In the genomic region with DNA sequence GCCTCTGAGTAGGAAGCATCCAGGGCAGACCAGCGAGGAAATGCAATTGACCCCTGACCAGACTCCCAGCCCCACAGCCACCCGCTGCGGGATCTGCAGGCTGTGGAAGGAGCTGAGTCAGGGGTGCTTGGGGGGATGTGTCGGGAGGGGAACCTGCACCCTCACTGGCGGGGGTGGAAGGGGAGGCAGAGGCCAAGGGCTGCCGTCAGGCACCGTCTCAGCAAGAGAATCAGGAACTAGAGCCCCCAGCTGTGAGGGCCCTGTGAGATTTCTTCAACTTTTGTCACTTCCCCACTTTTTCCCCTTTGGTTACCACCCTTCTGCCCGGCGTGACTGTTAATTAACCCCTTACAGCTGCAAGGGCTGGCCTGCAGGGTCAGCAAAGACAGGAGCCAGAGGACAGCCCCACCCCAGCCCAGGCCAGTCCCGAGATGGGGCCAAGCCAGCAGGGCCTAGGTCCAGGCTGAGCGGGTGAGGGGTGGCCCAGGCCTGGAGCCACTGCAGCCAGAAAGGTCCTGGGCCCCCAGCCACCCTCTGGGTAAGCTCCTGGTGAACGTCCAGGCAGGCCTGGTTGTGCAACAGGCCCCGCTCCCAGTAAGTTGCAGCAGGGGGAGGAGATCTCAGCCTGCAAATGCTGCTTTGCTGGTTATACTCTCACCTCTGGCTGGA, we compare ENCODE assay signal across 10 cellular contexts.
DNase-seq lines count a peak whose midpoint lies in the region; ATAC-seq and TF ChIP-seq lines count a peak whose summit lies in the region.
"Had no signal": no experiment of that assay in that cellular context is flagged by ENCODE, and none has a peak within 500 bp of the region (broad histone marks: within the 10 kb centered on the region; RNA-seq: fewer than 3 reads in every experiment).

No MANE protein-coding gene starts in this region.

- intact Hi-C loops in esophagus muscularis mucosa (cut with DNase I) (no loop called here), upper lobe of right lung (cut with DNase I) (no loop called here), PC-3 (cut with micrococcal nuclease) (no loop called here)

- TF ChIP-seq CTCF in SK-N-SH (IDR thresholded peaks at IDR 0.05) (no peak), esophagus muscularis mucosa (IDR thresholded peaks at IDR 0.05) (no peak), mesothelial cell of epicardium (IDR thresholded peaks at IDR 0.05; ENCODE audit: unreplicated experiment) (no peak), upper lobe of right lung (IDR thresholded peaks at IDR 0.05) (peak; percentile 6), PC-3 (conservative IDR thresholded peaks at IDR 0.05; ENCODE audit: low read depth, low read length) (no peak)

- POLR2A ChIA-PET in SK-N-SH (lab: Yijun Ruan, JAX) (interaction anchor here (2.6 to 11.0 kb wide), 2 partner anchors 145 to 147 kb away, joined by 11 to 154 read pairs; a partner anchor contains a TSS), PC-3 (lab: Charles Lee; ENCODE audit: unreplicated experiment) (no interaction called here)

- no peaks in the 10 kb centered on the region for H3K9me2 ChIP-seq in SK-N-SH
- no peaks in the 10 kb centered on the region for H3K9me2 ChIP-seq in PC-3 (replicated peaks; ENCODE audit: low read length)

- TF ChIP-seq EP300 in SK-N-SH (IDR thresholded peaks at IDR 0.05; ENCODE audit: borderline replicate concordance in 1 of 2, low read depth in 1 of 2, low read length in 1 of 2) (peak in 1 of 2 experiments; percentile 65; a peak in 1 of 4 replicates), esophagus muscularis mucosa (IDR thresholded peaks at IDR 0.05) (no peak)

- no peaks in the 10 kb centered on the region for H4K20me1 ChIP-seq in SK-N-SH (ENCODE audit: insufficient read depth)
- H4K20me1 ChIP-seq in PC-3 (ENCODE audit: low read length): no peaks in the 10 kb centered on the region

- H3K9ac ChIP-seq in SK-N-SH: no peak overlapping the region
- no peak overlapping the region for H3K9ac ChIP-seq in PC-3 (ENCODE audit: low read length)

- no peak; the same call in 2 of the 3 replicates for ATAC-seq in SK-N-SH treated with all-trans-retinoic acid at 6 μM for 48 hours
- peak; percentile 90 for ATAC-seq in upper lobe of right lung
- no peak for ATAC-seq in PC-3

- H3K27ac Mint-ChIP-seq in mesothelial cell of epicardium: peak overlapping the region; percentile 85

- no peak for TF ChIP-seq POLR2A in esophagus muscularis mucosa (IDR thresholded peaks at IDR 0.05; ENCODE audit: low read depth)

- H3K79me2 ChIP-seq in SK-N-SH (ENCODE audit: insufficient read depth) (no peaks in the 10 kb centered on the region), PC-3 (ENCODE audit: low read length) (no peaks in the 10 kb centered on the region)

- H3K9me3 ChIP-seq in SK-N-SH (no peaks in the 10 kb centered on the region), esophagus muscularis mucosa (peaks cover 0 to 16% (median 9%) of the 10 kb centered on the region in 4 donors), upper lobe of right lung (peaks cover 11% of the 10 kb centered on the region), PC-3 (ENCODE audit: low read length) (0 out of 2 replicates have a peak, but pooled peaks cover 9% of the 10 kb centered on the region)

- H3K27me3 ChIP-seq in SK-N-SH (ENCODE audit: insufficient read depth): no peaks in the 10 kb centered on the region
- no peaks in the 10 kb centered on the region for H3K27me3 ChIP-seq in esophagus muscularis mucosa
- H3K27me3 ChIP-seq in upper lobe of right lung: no peaks in the 10 kb centered on the region
- H3K27me3 ChIP-seq in PC-3 (ENCODE audit: low read length): no peaks in the 10 kb centered on the region

- CTCF ChIA-PET in SK-N-SH (lab: Yijun Ruan, JAX) (interaction anchor here (0.7 to 3.2 kb wide), 4 partner anchors 9 to 1437 kb away, joined by 3 to 12 read pairs (median 4); no protein-coding TSS in a partner anchor), PC-3 (lab: Charles Lee) (no interaction called here)

- DNase-seq in SK-N-SH: peak; percentile 74
- no peak for DNase-seq in esophagus muscularis mucosa (ENCODE audit: extremely low spot score)
- no peak for DNase-seq in mesothelial cell of epicardium (ENCODE audit: low spot score in 2 of 2, unreplicated experiment in 2 of 2)
- DNase-seq in upper lobe of right lung: peak; percentile 89
- no peak for DNase-seq in T-helper 9 cell
- DNase-seq in PC-3: no peak
- no peak for DNase-seq in activated CD8-positive, alpha-beta memory T cell treated with anti-CD3 and anti-CD28 coated beads, Interleukin-2, amount 50 U/mL, for 4 hours
- DNase-seq: NCI-H1694 had no signal

- H3K27me3 Mint-ChIP-seq in mesothelial cell of epicardium (ENCODE audit: low read depth): no peaks in the 10 kb centered on the region

- H3K36me3 ChIP-seq in SK-N-SH (replicated peaks in 1 of 2; ENCODE audit: control insufficient read depth in 1 of 2, insufficient read depth in 2 of 2, low read length in 1 of 2): no peaks in the 10 kb centered on the region
- no peaks in the 10 kb centered on the region for H3K36me3 ChIP-seq in esophagus muscularis mucosa
- no peaks in the 10 kb centered on the region for H3K36me3 ChIP-seq in upper lobe of right lung
- H3K36me3 ChIP-seq in PC-3 (ENCODE audit: low read depth, low read length): no peaks in the 10 kb centered on the region

- H3K27ac ChIP-seq in SK-N-SH (ENCODE audit: low read depth in 2 of 2, low read length in 1 of 2) (peak overlapping the region in 1 of 2 experiments; percentile 86; a peak in 1 of 4 replicates), esophagus muscularis mucosa (replicated peaks in 1 of 4) (peak overlapping the region; percentile 43 to 60 (median 48)), upper lobe of right lung (peak overlapping the region; percentile 65), PC-3 (ENCODE audit: low read length) (no peak overlapping the region)
- H3K27ac ChIP-seq: 22Rv1 had no signal

- BruUV-seq in PC-3 (replicated peaks; lab: Mats Ljungman, UMichigan): no TSS peak

- H3K4me1 ChIP-seq in SK-N-SH (ENCODE audit: control insufficient read depth in 1 of 2, insufficient read depth in 2 of 2, low read depth in 1 of 2, low read length in 1 of 2): peaks cover 4 to 57% of the 10 kb centered on the region in 2 experiments; a peak in 3 of 4 replicates
- peaks cover 19 to 46% (median 42%) of the 10 kb centered on the region in 4 donors for H3K4me1 ChIP-seq in esophagus muscularis mucosa
- H3K4me1 ChIP-seq in upper lobe of right lung: peaks cover 37% of the 10 kb centered on the region
- H3K4me1 ChIP-seq in PC-3 (ENCODE audit: insufficient read depth, low read length): peaks cover 27% of the 10 kb centered on the region

- 88% methylated on average over 13 of the region's 13 CpGs for WGBS in SK-N-SH (ENCODE audit: low lambda C conversion rate)
- 67% methylated on average over 9 of the region's 13 CpGs for WGBS in esophagus muscularis mucosa

- H3K36me3 Mint-ChIP-seq in mesothelial cell of epicardium: peaks cover 5% of the 10 kb centered on the region

- H3K4me3 ChIP-seq in SK-N-SH (ENCODE audit: low read depth in 2 of 2, low read length in 1 of 2) (no peak overlapping the region), esophagus muscularis mucosa (no peak overlapping the region), upper lobe of right lung (no peak overlapping the region), PC-3 (ENCODE audit: low read length) (no peak overlapping the region)

- peaks cover 15% of the 10 kb centered on the region for H3K9me3 Mint-ChIP-seq in mesothelial cell of epicardium

- H3K4me2 ChIP-seq in SK-N-SH (no peak overlapping the region), PC-3 (ENCODE audit: low read length) (no peak overlapping the region)

- H3F3A ChIP-seq in SK-N-SH (replicated peaks; ENCODE audit: insufficient read depth) (no peaks in the 10 kb centered on the region), PC-3 (ENCODE audit: low read length, unreplicated experiment) (no peaks in the 10 kb centered on the region)

- H2AFZ ChIP-seq in SK-N-SH (ENCODE audit: low read depth) (no peak overlapping the region), PC-3 (ENCODE audit: low read length) (no peak overlapping the region)

- 0 out of 2 replicates have a peak, but pooled peaks have one; percentile 17 for TF ChIP-seq RAD21 in SK-N-SH (IDR thresholded peaks at IDR 0.05; ENCODE audit: low read length)

- H3K4me1 Mint-ChIP-seq in mesothelial cell of epicardium: peaks cover 51% of the 10 kb centered on the region

- no peak overlapping the region for H3K4me3 Mint-ChIP-seq in mesothelial cell of epicardium

TF ChIP-seq in SK-N-SH, 30 proteins besides CTCF, POLR2A, EP300 and RAD21:
- TF ChIP-seq RCOR1 (IDR thresholded peaks at IDR 0.05; ENCODE audit: low read length) (0 out of 2 replicates have a peak, but pooled peaks have one; percentile 44), RXRA (IDR thresholded peaks at IDR 0.05; ENCODE audit: borderline replicate concordance, low read depth) (no peak), CHD2 (IDR thresholded peaks at IDR 0.05; ENCODE audit: low read length, partially characterized antibody) (peak; percentile 46)
TF ChIP-seq in SK-N-SH: peak in this region for 2.

TF ChIP-seq in SK-N-SH treated with all-trans-retinoic acid at 6 μM for 48 hours, 23 proteins besides CTCF, POLR2A, EP300 and RAD21:
- no peak for TF ChIP-seq SNAI2 (CRISPR knock-in tag; IDR thresholded peaks at IDR 0.05)

Comparison
In these comparisons a context has a peak if more than half of its experiments do, and no peak if none do; other contexts are left out.
1. DNase-seq: peak in SK-N-SH (single experiment) and upper lobe of right lung (single experiment); none in esophagus muscularis mucosa (single experiment), mesothelial cell of epicardium (0 of 2), T-helper 9 cell (single experiment), PC-3 (single experiment) and activated CD8-positive, alpha-beta memory T cell treated with anti-CD3 and anti-CD28 coated beads, Interleukin-2, amount 50 U/mL, for 4 hours (single experiment).